In the genomic region with DNA sequence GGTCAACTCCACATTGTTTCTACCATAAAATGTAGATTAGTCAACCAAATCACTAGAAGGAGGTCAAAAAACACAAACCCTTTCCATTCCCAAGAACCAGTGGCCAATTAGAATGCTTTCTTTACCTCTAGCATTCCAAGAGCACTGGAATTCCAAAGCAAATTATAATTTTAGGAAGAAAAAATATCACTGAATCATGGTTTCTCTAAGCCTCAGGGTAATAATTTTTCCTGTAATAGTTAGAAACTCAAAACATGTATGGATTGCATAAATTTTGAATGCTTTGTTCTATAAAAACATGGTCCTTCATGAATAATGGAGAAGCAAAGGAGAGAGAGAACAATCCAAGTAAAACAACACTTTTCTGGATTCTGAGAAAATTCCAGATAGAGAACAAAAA, we compare ENCODE assay signal across 14 cellular contexts.
"Had no signal": no experiment of that assay in that cellular context is flagged by ENCODE, and none has a peak within 500 bp of the region (broad histone marks: within the 10 kb centered on the region; RNA-seq: fewer than 3 reads in every experiment).

No MANE protein-coding gene starts in this region.

- H3K4me1 ChIP-seq: gastroesophageal sphincter, pancreas had no signal

- H3K9me3 Mint-ChIP-seq: dendritic cell treated with granulocyte-macrophage colony-stimulating factor and Interleukin-4, amounts not matched to agents 40 ng/mL and 50 ng/mL, for 4 days; neural progenitor cell; WTC11 had no signal

- H3K36me3 ChIP-seq: gastroesophageal sphincter, neural progenitor cell, pancreas, thoracic aorta had no signal

- H3K4me1 Mint-ChIP-seq: WTC11 had no signal

- H3K27ac Mint-ChIP-seq: dendritic cell treated with granulocyte-macrophage colony-stimulating factor and Interleukin-4, amounts not matched to agents 40 ng/mL and 50 ng/mL, for 4 days; neural progenitor cell; WTC11 had no signal

- H3K36me3 Mint-ChIP-seq: WTC11 had no signal

- H3K4me3 Mint-ChIP-seq: dendritic cell treated with granulocyte-macrophage colony-stimulating factor and Interleukin-4, amounts not matched to agents 40 ng/mL and 50 ng/mL, for 4 days; neural progenitor cell; WTC11 had no signal

- ATAC-seq: gastroesophageal sphincter, left ventricle myocardium superior, pancreas, WTC11 had no signal

- H3K27me3 Mint-ChIP-seq: dendritic cell treated with granulocyte-macrophage colony-stimulating factor and Interleukin-4, amounts not matched to agents 40 ng/mL and 50 ng/mL, for 4 days had no signal

- H3K9me3 ChIP-seq: gastroesophageal sphincter, pancreas, thoracic aorta had no signal

- H3K4me3 ChIP-seq: gastroesophageal sphincter, hepatocyte, neural progenitor cell, pancreas, thoracic aorta had no signal

- DNase-seq: activated CD4-positive, alpha-beta T cell treated with anti-CD3 and anti-CD28 coated beads, Interleukin-2, amount 50 U/mL, for 4 hours; activated gamma-delta T cell; cerebellar nuclear complex; left ventricle myocardium superior; mesenchymal stem cell; pancreas; stimulated activated CD4-positive, alpha-beta T cell treated with anti-CD3 and anti-CD28 coated beads, Interleukin-2, amount 100 ng/mL, for 48 hours; stimulated activated naive CD4-positive, alpha-beta T cell treated with Interleukin-2 at 50 U/mL for 16 hours had no signal

- H3K27ac ChIP-seq: gastroesophageal sphincter, hepatocyte, neural progenitor cell, pancreas, thoracic aorta had no signal

- H3K27me3 ChIP-seq: hepatocyte, neural progenitor cell, pancreas had no signal
